22 cellular contexts compared by ENCODE assay signal in the genomic region with DNA sequence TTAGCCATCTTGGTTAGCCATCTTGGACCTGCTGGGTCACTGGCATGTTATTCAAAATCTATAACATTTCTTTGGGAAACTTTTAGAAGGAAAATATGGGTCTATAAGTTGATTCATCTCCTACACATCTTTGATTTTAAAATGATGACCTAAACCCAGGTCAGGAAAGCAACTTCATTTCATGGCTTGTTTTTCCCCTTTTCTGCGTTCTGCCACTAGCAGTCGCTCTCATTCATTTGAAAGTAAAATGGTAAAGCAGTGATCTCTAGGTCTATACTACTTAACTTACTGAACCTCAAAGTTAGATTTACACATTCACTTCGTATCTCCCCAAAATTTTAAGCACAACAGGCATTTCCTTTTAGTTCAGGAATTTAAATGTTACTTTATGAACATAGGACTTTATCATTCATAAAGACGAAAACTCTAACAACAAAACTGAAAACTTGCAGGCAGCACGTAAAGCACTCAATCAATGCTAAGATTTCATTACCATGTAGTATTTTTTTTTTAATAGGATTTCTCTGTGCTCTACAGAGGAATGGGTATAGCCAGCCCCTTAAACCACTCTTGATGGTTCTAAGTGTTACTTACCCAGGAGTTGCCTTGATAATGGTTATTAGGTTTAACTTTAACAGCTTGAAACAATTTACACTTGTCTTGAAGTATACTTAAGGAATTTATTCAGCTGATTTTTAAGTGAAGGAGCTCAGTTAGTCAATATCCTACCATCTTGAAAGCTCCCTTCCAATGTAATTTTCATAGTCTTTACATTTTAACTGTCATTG.
DNase-seq lines count a peak whose midpoint lies in the region; ATAC-seq and TF ChIP-seq lines count a peak whose summit lies in the region.
"Had no signal": no experiment of that assay in that cellular context is flagged by ENCODE, and none has a peak within 500 bp of the region (broad histone marks: within the 10 kb centered on the region; RNA-seq: fewer than 3 reads in every experiment).

No MANE protein-coding gene starts in this region.

- H2BK12ac ChIP-seq in H9 (ENCODE audit: insufficient read length, low read depth, low read length): no peak overlapping the region

- no peak for DNase-seq in CD4-positive, alpha-beta T cell
- DNase-seq in H9 (no peak), WERI-Rb-1 (no peak), hepatocyte (ENCODE audit: low spot score) (no peak), NCI-H524 (lab: John Stamatoyannopoulos, UW) (no peak), natural killer cell (no peak)
- no peak for DNase-seq in effector memory CD8-positive, alpha-beta T cell
- DNase-seq in T-helper 2 cell treated with Interferon-gamma antibody and Interleukin-4, amounts not matched to agents 5 μg/mL and 100 μg/mL, for 36 hours (ENCODE audit: low spot score): no peak
- DNase-seq: activated effector memory CD4-positive, alpha-beta T cell treated with anti-CD3 and anti-CD28 coated beads, Interleukin-2, amount 50 U/mL, for 16 hours; AML-193; anterior cingulate cortex; cortex of kidney; erythroblast; MG63; naive B cell; NCI-H187 treated with DMSO at 0.1 percent for 48 hours; NCI-H510A; SHP77; small intestine; stimulated activated CD4-positive, alpha-beta T cell treated with anti-CD3 and anti-CD28 coated beads, Interleukin-4, amount 100 ng/mL, for 4 hours; stimulated activated CD8-positive, alpha-beta memory T cell treated with anti-CD3 and anti-CD28 coated beads, Interleukin-4, amount 100 ng/mL, for 48 hours had no signal

- no peaks in the 10 kb centered on the region for H3K27me3 ChIP-seq in CD4-positive, alpha-beta T cell (ENCODE audit: control insufficient read depth, insufficient read depth, low read length)
- H3K27me3 ChIP-seq in H9 (ENCODE audit: insufficient read depth, low read length): no peaks in the 10 kb centered on the region
- no peaks in the 10 kb centered on the region for H3K27me3 ChIP-seq in WERI-Rb-1 (ENCODE audit: insufficient read depth, low read depth, severe bottlenecking)
- no peaks in the 10 kb centered on the region for H3K27me3 ChIP-seq in hepatocyte
- H3K27me3 ChIP-seq: MG63 had no signal

- H2AFZ ChIP-seq in H9 (ENCODE audit: low read length) (no peak overlapping the region), hepatocyte (no peak overlapping the region)

- H3K4me2 ChIP-seq in H9 (ENCODE audit: insufficient read depth, insufficient read length, low read length) (no peak overlapping the region), hepatocyte (no peak overlapping the region)

- no peak overlapping the region for H2AK5ac ChIP-seq in H9 (ENCODE audit: insufficient read length, low read length)

- H4K20me1 ChIP-seq in H9 (ENCODE audit: control insufficient read depth, insufficient read depth, insufficient read length): no peaks in the 10 kb centered on the region
- no peaks in the 10 kb centered on the region for H4K20me1 ChIP-seq in hepatocyte (ENCODE audit: insufficient read depth, poor library complexity, severe bottlenecking)

- H3K23ac ChIP-seq in H9 (ENCODE audit: insufficient read length, low read depth, low read length): no peak overlapping the region

- no CpG with 5 or more reads among the region's 5 CpGs for WGBS in H9 (ENCODE audit: extremely low coverage, insufficient read length, low lambda C conversion rate)
- 90% methylated on average over 5 of the region's 5 CpGs for WGBS in hepatocyte (ENCODE audit: low lambda C conversion rate, missing lambda C conversion rate)

- H3K79me2 ChIP-seq in H9 (ENCODE audit: insufficient read depth, low read length) (no peaks in the 10 kb centered on the region), hepatocyte (no peaks in the 10 kb centered on the region)

- H4K91ac ChIP-seq in H9 (ENCODE audit: insufficient read length, low read depth, low read length): no peak overlapping the region

- no peaks in the 10 kb centered on the region for H3K9me3 ChIP-seq in CD4-positive, alpha-beta T cell (ENCODE audit: control insufficient read depth, low read length)
- H3K9me3 ChIP-seq in H9 (ENCODE audit: control insufficient read depth, low read depth, low read length) (no peaks in the 10 kb centered on the region), WERI-Rb-1 (ENCODE audit: severe bottlenecking) (no peaks in the 10 kb centered on the region), hepatocyte (ENCODE audit: low read depth) (no peaks in the 10 kb centered on the region)
- H3K9me3 ChIP-seq: MG63 had no signal

- no peak overlapping the region for H3K4me3 Mint-ChIP-seq in CD4-positive, alpha-beta T cell
- no peak overlapping the region for H3K4me3 Mint-ChIP-seq in H9
- no peak overlapping the region for H3K4me3 Mint-ChIP-seq in effector memory CD8-positive, alpha-beta T cell
- no peak overlapping the region for H3K4me3 Mint-ChIP-seq in T-helper 2 cell treated with Interferon-gamma antibody and Interleukin-4, amounts not matched to agents 5 μg/mL and 100 μg/mL, for 36 hours
- no peak overlapping the region for H3K4me3 Mint-ChIP-seq in natural killer cell
- H3K4me3 Mint-ChIP-seq: naive B cell; T-helper 1 cell treated with Interleukin-12 subunit alpha and Interleukin-12 subunit beta and Interleukin-4 antibody, amounts not matched to agents 30 μg/mL and 1 μg/mL, for 36 hours had no signal

- no peak for ATAC-seq in CD4-positive, alpha-beta T cell (ENCODE audit: poor library complexity)
- ATAC-seq in effector memory CD8-positive, alpha-beta T cell (replicated peaks): no peak
- ATAC-seq in natural killer cell: no peak

- H3K9me3 Mint-ChIP-seq in CD4-positive, alpha-beta T cell: no peaks in the 10 kb centered on the region
- H3K9me3 Mint-ChIP-seq in H9: no peaks in the 10 kb centered on the region
- no peaks in the 10 kb centered on the region for H3K9me3 Mint-ChIP-seq in effector memory CD8-positive, alpha-beta T cell
- no peaks in the 10 kb centered on the region for H3K9me3 Mint-ChIP-seq in T-helper 2 cell treated with Interferon-gamma antibody and Interleukin-4, amounts not matched to agents 5 μg/mL and 100 μg/mL, for 36 hours
- no peaks in the 10 kb centered on the region for H3K9me3 Mint-ChIP-seq in natural killer cell
- H3K9me3 Mint-ChIP-seq: naive B cell; T-helper 1 cell treated with Interleukin-12 subunit alpha and Interleukin-12 subunit beta and Interleukin-4 antibody, amounts not matched to agents 30 μg/mL and 1 μg/mL, for 36 hours had no signal

- no peak overlapping the region for H2BK20ac ChIP-seq in H9 (ENCODE audit: low read depth, low read length, poor library complexity, severe bottlenecking)

- H3K9ac ChIP-seq in H9 (ENCODE audit: extremely low read depth, insufficient read length, low read length): no peak overlapping the region

- H3K14ac ChIP-seq in H9 (ENCODE audit: insufficient read depth, low read length): no peak overlapping the region

- no peak overlapping the region for H4K5ac ChIP-seq in H9 (ENCODE audit: insufficient read length, low read depth, low read length)

- no peak overlapping the region for H3T11ph ChIP-seq in H9 (ENCODE audit: low read length)

- H3K27me3 Mint-ChIP-seq in CD4-positive, alpha-beta T cell: no peaks in the 10 kb centered on the region
- H3K27me3 Mint-ChIP-seq in H9 (ENCODE audit: low read depth) (no peaks in the 10 kb centered on the region), natural killer cell (ENCODE audit: low read depth in 2 of 2) (no peaks in the 10 kb centered on the region)
- H3K27me3 Mint-ChIP-seq in effector memory CD8-positive, alpha-beta T cell: no peaks in the 10 kb centered on the region
- no peaks in the 10 kb centered on the region for H3K27me3 Mint-ChIP-seq in T-helper 2 cell treated with Interferon-gamma antibody and Interleukin-4, amounts not matched to agents 5 μg/mL and 100 μg/mL, for 36 hours (ENCODE audit: low read depth)
- H3K27me3 Mint-ChIP-seq: naive B cell had no signal

- no peak overlapping the region for H3K18ac ChIP-seq in H9 (ENCODE audit: insufficient read length, low read depth, low read length)

- no peaks in the 10 kb centered on the region for H3K79me1 ChIP-seq in H9 (ENCODE audit: insufficient read depth, low read depth, low read length, poor library complexity, severe bottlenecking)

- CTCF ChIA-PET in CD4-positive, alpha-beta T cell (lab: Charles Lee): no interaction called here

- H3K36me3 Mint-ChIP-seq in CD4-positive, alpha-beta T cell (ENCODE audit: low read depth): peaks cover 63% of the 10 kb centered on the region
- H3K36me3 Mint-ChIP-seq in H9 (ENCODE audit: insufficient read depth in 1 of 3, low read depth in 3 of 3): peaks cover 13 to 53% (median 34%) of the 10 kb centered on the region in 3 experiments
- peaks cover 36% of the 10 kb centered on the region for H3K36me3 Mint-ChIP-seq in effector memory CD8-positive, alpha-beta T cell (ENCODE audit: insufficient read depth)
- H3K36me3 Mint-ChIP-seq in T-helper 2 cell treated with Interferon-gamma antibody and Interleukin-4, amounts not matched to agents 5 μg/mL and 100 μg/mL, for 36 hours (ENCODE audit: low read depth): peaks cover 23% of the 10 kb centered on the region
- H3K36me3 Mint-ChIP-seq in natural killer cell: no peaks in the 10 kb centered on the region

- no peak for TF ChIP-seq CTCF in CD4-positive, alpha-beta T cell (IDR thresholded peaks at IDR 0.05)
- TF ChIP-seq CTCF in H9 (conservative IDR thresholded peaks at IDR 0.05) (peak; percentile 54), WERI-Rb-1 (IDR thresholded peaks at IDR 0.05; ENCODE audit: low read depth, low read length) (peak; percentile 23; the same call in 1 of the 2 replicates), hepatocyte (IDR thresholded peaks at IDR 0.05; ENCODE audit: poor library complexity) (peak; percentile 30), natural killer cell (IDR thresholded peaks at IDR 0.05) (no peak)

- H3K56ac ChIP-seq in H9 (ENCODE audit: insufficient read length, low read depth, low read length): no peak overlapping the region

- H3K27ac Mint-ChIP-seq in CD4-positive, alpha-beta T cell: peak overlapping the region; percentile 0
- H3K27ac Mint-ChIP-seq in H9 (peak overlapping the region in 1 of 3 experiments; percentile 81; a peak in 2 of 7 replicates), natural killer cell (no peak overlapping the region)
- H3K27ac Mint-ChIP-seq in effector memory CD8-positive, alpha-beta T cell: peak overlapping the region in 1 of 2 donors; percentile 16
- H3K27ac Mint-ChIP-seq in T-helper 2 cell treated with Interferon-gamma antibody and Interleukin-4, amounts not matched to agents 5 μg/mL and 100 μg/mL, for 36 hours: no peak overlapping the region
- H3K27ac Mint-ChIP-seq: T-helper 1 cell treated with Interleukin-12 subunit alpha and Interleukin-12 subunit beta and Interleukin-4 antibody, amounts not matched to agents 30 μg/mL and 1 μg/mL, for 36 hours had no signal

- no peak overlapping the region for H2BK15ac ChIP-seq in H9 (ENCODE audit: low read depth, low read length)

- H3K4me1 Mint-ChIP-seq in CD4-positive, alpha-beta T cell (ENCODE audit: low read depth): peaks cover 12% of the 10 kb centered on the region
- no peaks in the 10 kb centered on the region for H3K4me1 Mint-ChIP-seq in H9
- H3K4me1 Mint-ChIP-seq in effector memory CD8-positive, alpha-beta T cell (ENCODE audit: low read depth in 2 of 2): no peaks in the 10 kb centered on the region
- peaks cover 2% of the 10 kb centered on the region for H3K4me1 Mint-ChIP-seq in T-helper 2 cell treated with Interferon-gamma antibody and Interleukin-4, amounts not matched to agents 5 μg/mL and 100 μg/mL, for 36 hours (ENCODE audit: low read depth)
- no peaks in the 10 kb centered on the region for H3K4me1 Mint-ChIP-seq in natural killer cell

- intact Hi-C loops in CD4-positive, alpha-beta T cell (cut with DNase I, micrococcal nuclease): no loop called here
- intact Hi-C loops in natural killer cell (cut with micrococcal nuclease): no loop called here

- H3K4me1 ChIP-seq in H9 (ENCODE audit: insufficient read depth, low read length) (no peaks in the 10 kb centered on the region), hepatocyte (ENCODE audit: insufficient read depth) (no peaks in the 10 kb centered on the region)

- H4K8ac ChIP-seq in H9 (replicated peaks; ENCODE audit: insufficient read length, low read depth, low read length): no peak overlapping the region

- no peaks in the 10 kb centered on the region for H3K9me2 ChIP-seq in hepatocyte (replicated peaks; ENCODE audit: insufficient read depth)

- H3K4ac ChIP-seq in H9 (ENCODE audit: low read depth, low read length): no peak overlapping the region

- no peaks in the 10 kb centered on the region for H3K23me2 ChIP-seq in H9 (ENCODE audit: insufficient read length, low read depth, low read length, poor library complexity, severe bottlenecking)

- no peak overlapping the region for H3K27ac ChIP-seq in CD4-positive, alpha-beta T cell (ENCODE audit: low read depth, low read length)
- no peak overlapping the region for H3K27ac ChIP-seq in H9 (ENCODE audit: insufficient read length, low read depth, low read length)
- no peak overlapping the region for H3K27ac ChIP-seq in WERI-Rb-1
- no peak overlapping the region for H3K27ac ChIP-seq in hepatocyte

- POLR2A ChIA-PET in CD4-positive, alpha-beta T cell (lab: Charles Lee): no interaction called here

- no peak overlapping the region for H3K4me3 ChIP-seq in WERI-Rb-1 (ENCODE audit: low read depth, low read length)
- H3K4me3 ChIP-seq in hepatocyte: no peak overlapping the region
- H3K4me3 ChIP-seq: MG63 had no signal

- H3K36me3 ChIP-seq in WERI-Rb-1 (peaks cover 31% of the 10 kb centered on the region), hepatocyte (replicated peaks; ENCODE audit: insufficient read depth, low read depth) (no peaks in the 10 kb centered on the region)

- no peak overlapping the region for H2BK5ac ChIP-seq in H9 (ENCODE audit: insufficient read length, low read length)

- no peak overlapping the region for H2BK120ac ChIP-seq in H9 (ENCODE audit: low read depth, low read length, poor library complexity, severe bottlenecking)

Comparison
In these comparisons a context has a peak if more than half of its experiments do, and no peak if none do; other contexts are left out.
1. CTCF ChIP-seq: peak in H9 (single experiment), WERI-Rb-1 (single experiment) and hepatocyte (single experiment); none in CD4-positive, alpha-beta T cell (single experiment) and natural killer cell (single experiment).